Comparison of ENCODE assay signal across 8 cellular contexts in genomic region chr12:11651785-11652184, GRCh38. TPM values are rescaled to one million over a fixed set of nuclear protein-coding genes. Genes with fewer than 3 reads are reported as not detected.
DNase-seq lines count a peak whose midpoint lies in the region; TF ChIP-seq lines count a peak whose summit lies in the region.

No MANE protein-coding gene starts in this region.

- H3K9ac ChIP-seq in stomach smooth muscle (ENCODE audit: low read length in 2 of 2), result peak overlapping the region; percentile 85 to 99

- no peaks in the 10 kb centered on the region for H3K27me3 ChIP-seq in A673 (replicated peaks; ENCODE audit: insufficient read depth, low read depth, low read length, poor library complexity)
- no peaks in the 10 kb centered on the region for H3K27me3 ChIP-seq in stomach smooth muscle (ENCODE audit: control insufficient read depth in 1 of 2, insufficient read depth in 2 of 2, low read length in 2 of 2)
- no peaks in the 10 kb centered on the region for H3K27me3 ChIP-seq in WERI-Rb-1 (ENCODE audit: insufficient read depth, low read depth, severe bottlenecking)

- peak overlapping the region; percentile 94 for H3K4me3 Mint-ChIP-seq in activated naive CD8-positive, alpha-beta T cell

- H3K9me3 Mint-ChIP-seq in activated naive CD8-positive, alpha-beta T cell (ENCODE audit: low read depth), result no peaks in the 10 kb centered on the region

- no peaks in the 10 kb centered on the region for H3K27me3 Mint-ChIP-seq in activated naive CD8-positive, alpha-beta T cell

- POLR2A ChIA-PET in A673 (lab: Charles Lee; ENCODE audit: low non-redundant PET), result no interaction called here

- H3K9me3 ChIP-seq in A673 (ENCODE audit: low read depth, low read length, poor library complexity, severe bottlenecking) (no peaks in the 10 kb centered on the region), stomach smooth muscle (ENCODE audit: control insufficient read depth in 2 of 2, low read length in 2 of 2) (no peaks in the 10 kb centered on the region), WERI-Rb-1 (ENCODE audit: severe bottlenecking) (no peaks in the 10 kb centered on the region)

- peak overlapping the region; percentile 80 for H3K4me3 ChIP-seq in A673 (ENCODE audit: low read depth, low read length, poor library complexity, severe bottlenecking)
- peak overlapping the region; percentile 83 for H3K4me3 ChIP-seq in HFF-Myc (replicated peaks; ENCODE audit: low read depth, low read length)
- peak overlapping the region; percentile 97 to 98 for H3K4me3 ChIP-seq in stomach smooth muscle (ENCODE audit: low read length in 2 of 2)
- no peak overlapping the region for H3K4me3 ChIP-seq in WERI-Rb-1 (ENCODE audit: low read depth, low read length)

- peaks cover 2% of the 10 kb centered on the region for H3K36me3 Mint-ChIP-seq in activated naive CD8-positive, alpha-beta T cell

- H3K4me1 ChIP-seq in A673 (ENCODE audit: insufficient read depth, low read length, poor library complexity, severe bottlenecking) (peaks cover 30% of the 10 kb centered on the region), stomach smooth muscle (ENCODE audit: control insufficient read depth, insufficient read depth, low read length) (peaks cover 31% of the 10 kb centered on the region)

- peak overlapping the region; percentile 54 for H3K27ac Mint-ChIP-seq in activated naive CD8-positive, alpha-beta T cell

- intact Hi-C loops in A673 (cut with micrococcal nuclease; ENCODE audit: unreplicated experiment), result loop anchor here (5.0 to 10.0 kb wide), 6 partner anchors 66 to 366 kb away; no protein-coding TSS in a partner anchor

- peaks cover 59% of the 10 kb centered on the region for H3K4me1 Mint-ChIP-seq in activated naive CD8-positive, alpha-beta T cell (ENCODE audit: low read depth)

- H3K27ac ChIP-seq in A673 (ENCODE audit: low read depth, low read length, poor library complexity, severe bottlenecking), result peak overlapping the region; percentile 51
- H3K27ac ChIP-seq in stomach smooth muscle (ENCODE audit: low read length), result peak overlapping the region; percentile 96
- no peak overlapping the region for H3K27ac ChIP-seq in WERI-Rb-1

- H3K36me3 ChIP-seq in A673 (ENCODE audit: insufficient read depth, low read length, poor library complexity, severe bottlenecking), result no peaks in the 10 kb centered on the region
- H3K36me3 ChIP-seq in stomach smooth muscle (ENCODE audit: control insufficient read depth in 2 of 2, insufficient read depth in 2 of 2, low read length in 2 of 2), result no peaks in the 10 kb centered on the region
- H3K36me3 ChIP-seq in WERI-Rb-1, result no peaks in the 10 kb centered on the region

- TF ChIP-seq CTCF in A673 (conservative IDR thresholded peaks at IDR 0.05; ENCODE audit: low read depth, low read length), result no peak
- no peak for TF ChIP-seq CTCF in HFF-Myc (IDR thresholded peaks at IDR 0.05; ENCODE audit: low read depth, low read length, missing control alignments)
- TF ChIP-seq CTCF in WERI-Rb-1 (IDR thresholded peaks at IDR 0.05; ENCODE audit: low read depth, low read length), result no peak

- no TSS peak for BruUV-seq in A673 (replicated peaks; lab: Mats Ljungman, UMichigan)

- DNase-seq in A673 (ENCODE audit: low spot score) (peak; percentile 30), HFF-Myc (ENCODE audit: extremely low read depth, low read depth) (no peak), iris pigment epithelial cell (ENCODE audit: low read depth) (peak; percentile 55), KG1 (lab: John Stamatoyannopoulos, UW) (no peak), NCI-H1694 treated with DMSO at 0.1 percent for 48 hours (lab: John Stamatoyannopoulos, UW) (no peak), WERI-Rb-1 (no peak)

- CTCF ChIA-PET in A673 (lab: Charles Lee), result no interaction called here

RNA-seq across cellular contexts. Expression of gene ETV6, which starts 2.3 kb away (rescaled TPM):
- total RNA-seq in A673 (2021), result 27.4 and 32.4 TPM in 2 replicates

Comparison
In these comparisons a context has a peak if more than half of its experiments do, and no peak if none do; other contexts are left out.
1. DNase-seq: peak in A673 (single experiment) and iris pigment epithelial cell (single experiment); none in HFF-Myc (single experiment), KG1 (single experiment), NCI-H1694 treated with DMSO at 0.1 percent for 48 hours (single experiment) and WERI-Rb-1 (single experiment).